27 cellular contexts compared by ENCODE assay signal in genomic region chr1:18898567-18898966, GRCh38.
"Had no signal": no experiment of that assay in that cellular context is flagged by ENCODE, and none has a peak within 500 bp of the region (broad histone marks: within the 10 kb centered on the region; RNA-seq: fewer than 3 reads in every experiment).

No MANE protein-coding gene starts in this region.

- H3K9me3 ChIP-seq: esophagus muscularis mucosa, gastroesophageal sphincter, heart left ventricle, mucosa of descending colon, prostate gland, spleen, suprapubic skin, transverse colon, upper lobe of right lung, uterus had no signal

- H3K36me3 ChIP-seq: neural progenitor cell, prostate gland, suprapubic skin, transverse colon, upper lobe of right lung, uterus had no signal

- H3K4me3 ChIP-seq: dorsolateral prefrontal cortex, esophagus muscularis mucosa, gastroesophageal sphincter, heart left ventricle, hepatocyte, lung, mucosa of descending colon, neural progenitor cell, prostate gland, skin epidermis, spleen, suprapubic skin, transverse colon, upper lobe of right lung, uterus had no signal

- ATAC-seq: foreskin keratinocyte; gastroesophageal sphincter; heart left ventricle; left lobe of liver; mucosa of descending colon; natural killer cell treated with Interleukin-12 subunit alpha and Interleukin-12 subunit beta and Interleukin-15 and Interleukin-18, amount 100 ng/mL, for 72 hours; right cardiac atrium; stimulated activated naive CD8-positive, alpha-beta T cell treated with anti-CD3 and anti-CD28 coated beads, Interleukin-15, amount 100 ng/mL, for 72 hours; upper lobe of right lung had no signal

- DNase-seq: dorsolateral prefrontal cortex; effector CD4-positive, alpha-beta T cell; heart left ventricle; kidney; mesenchymal stem cell; mucosa of descending colon; naive B cell; right cardiac atrium; spleen; stimulated activated CD4-positive, alpha-beta T cell treated with anti-CD3 and anti-CD28 coated beads, Interleukin-4, amount 100 ng/mL, for 4 hours; stimulated activated naive CD4-positive, alpha-beta T cell; stimulated activated naive CD8-positive, alpha-beta T cell treated with anti-CD3 and anti-CD28 coated beads, Interleukin-15, amount 100 ng/mL, for 72 hours; transverse colon; upper lobe of right lung; uterus had no signal

- H3K4me2 ChIP-seq: hepatocyte, neural progenitor cell had no signal

- H3K4me3 Mint-ChIP-seq: mesothelial cell of epicardium; natural killer cell treated with Interleukin-12 subunit alpha and Interleukin-12 subunit beta and Interleukin-15 and Interleukin-18, amount 100 ng/mL, for 72 hours; neural progenitor cell; stimulated activated naive CD8-positive, alpha-beta T cell treated with anti-CD3 and anti-CD28 coated beads, Interleukin-15, amount 100 ng/mL, for 72 hours had no signal

- H3K27me3 ChIP-seq: dorsolateral prefrontal cortex, esophagus muscularis mucosa, foreskin keratinocyte, gastroesophageal sphincter, heart left ventricle, spleen, suprapubic skin, transverse colon, upper lobe of right lung, uterus had no signal

- H3K27ac Mint-ChIP-seq: mesothelial cell of epicardium; naive B cell; natural killer cell treated with Interleukin-12 subunit alpha and Interleukin-12 subunit beta and Interleukin-15 and Interleukin-18, amount 100 ng/mL, for 72 hours; neural progenitor cell had no signal

- H3K4me1 ChIP-seq: uterus had no signal

- H3K9ac ChIP-seq: neural progenitor cell had no signal

- H3K27me3 Mint-ChIP-seq: naive B cell; natural killer cell treated with Interleukin-12 subunit alpha and Interleukin-12 subunit beta and Interleukin-15 and Interleukin-18, amount 100 ng/mL, for 72 hours; stimulated activated naive CD8-positive, alpha-beta T cell treated with anti-CD3 and anti-CD28 coated beads, Interleukin-15, amount 100 ng/mL, for 72 hours had no signal

- H3K36me3 Mint-ChIP-seq: mesothelial cell of epicardium; naive B cell; natural killer cell treated with Interleukin-12 subunit alpha and Interleukin-12 subunit beta and Interleukin-15 and Interleukin-18, amount 100 ng/mL, for 72 hours; neural progenitor cell had no signal

- H3K27ac ChIP-seq: dorsolateral prefrontal cortex, esophagus muscularis mucosa, foreskin keratinocyte, gastroesophageal sphincter, heart left ventricle, hepatocyte, neural progenitor cell, suprapubic skin, transverse colon, upper lobe of right lung, uterus had no signal

- H3K9me3 Mint-ChIP-seq: mesothelial cell of epicardium; naive B cell; natural killer cell treated with Interleukin-12 subunit alpha and Interleukin-12 subunit beta and Interleukin-15 and Interleukin-18, amount 100 ng/mL, for 72 hours; neural progenitor cell; stimulated activated naive CD8-positive, alpha-beta T cell treated with anti-CD3 and anti-CD28 coated beads, Interleukin-15, amount 100 ng/mL, for 72 hours had no signal
